In the genomic region with DNA sequence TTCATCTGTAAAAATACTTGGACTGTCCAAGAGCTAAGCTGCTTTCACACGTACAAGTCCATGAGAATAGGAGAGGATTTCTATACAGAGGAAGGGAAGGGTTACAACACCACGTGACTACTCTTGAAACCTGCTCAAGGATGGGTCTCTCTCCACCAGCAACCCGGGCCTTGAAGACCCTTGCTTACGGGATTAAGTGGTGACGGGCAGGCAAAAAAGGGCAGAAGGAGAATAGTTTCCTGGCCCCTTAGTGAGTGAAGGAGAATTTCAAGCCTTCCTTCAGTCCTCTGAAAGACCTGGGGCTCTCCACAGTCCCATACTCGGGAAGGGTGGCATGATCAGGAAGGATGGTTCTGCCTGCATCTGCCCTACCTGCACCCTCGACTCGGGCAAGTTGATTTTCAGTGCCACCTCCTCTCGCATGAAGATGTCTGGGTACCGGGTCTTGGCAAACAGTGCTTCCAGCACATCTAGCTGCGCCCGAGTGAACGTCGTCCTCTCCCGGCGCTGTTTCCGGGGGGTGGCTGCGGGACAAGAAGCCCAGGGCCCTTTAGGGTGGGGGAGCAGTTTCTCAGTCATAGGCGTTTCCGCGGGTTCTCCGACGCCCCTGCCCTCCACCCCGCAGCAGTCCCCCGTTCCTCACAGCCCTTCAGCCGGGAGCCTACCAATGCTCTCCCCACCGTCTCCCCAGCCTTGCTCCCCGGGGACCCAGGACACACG, we compare ENCODE assay signal across 1 cellular context.
TF ChIP-seq lines count a peak whose summit lies in the region.

No MANE protein-coding gene starts in this region.

TF ChIP-seq in WTC11, 78 proteins besides CTCF, POLR2A, EP300 and RAD21 (continued from another document):
- TF ChIP-seq, protein P1, sequence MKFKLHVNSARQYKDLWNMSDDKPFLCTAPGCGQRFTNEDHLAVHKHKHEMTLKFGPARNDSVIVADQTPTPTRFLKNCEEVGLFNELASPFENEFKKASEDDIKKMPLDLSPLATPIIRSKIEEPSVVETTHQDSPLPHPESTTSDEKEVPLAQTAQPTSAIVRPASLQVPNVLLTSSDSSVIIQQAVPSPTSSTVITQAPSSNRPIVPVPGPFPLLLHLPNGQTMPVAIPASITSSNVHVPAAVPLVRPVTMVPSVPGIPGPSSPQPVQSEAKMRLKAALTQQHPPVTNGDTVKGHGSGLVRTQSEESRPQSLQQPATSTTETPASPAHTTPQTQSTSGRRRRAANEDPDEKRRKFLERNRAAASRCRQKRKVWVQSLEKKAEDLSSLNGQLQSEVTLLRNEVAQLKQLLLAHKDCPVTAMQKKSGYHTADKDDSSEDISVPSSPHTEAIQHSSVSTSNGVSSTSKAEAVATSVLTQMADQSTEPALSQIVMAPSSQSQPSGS (CRISPR knock-in tag; IDR thresholded peaks at IDR 0.05; ENCODE audit: borderline replicate concordance, low read depth): no peak
- TF ChIP-seq, protein P2, sequence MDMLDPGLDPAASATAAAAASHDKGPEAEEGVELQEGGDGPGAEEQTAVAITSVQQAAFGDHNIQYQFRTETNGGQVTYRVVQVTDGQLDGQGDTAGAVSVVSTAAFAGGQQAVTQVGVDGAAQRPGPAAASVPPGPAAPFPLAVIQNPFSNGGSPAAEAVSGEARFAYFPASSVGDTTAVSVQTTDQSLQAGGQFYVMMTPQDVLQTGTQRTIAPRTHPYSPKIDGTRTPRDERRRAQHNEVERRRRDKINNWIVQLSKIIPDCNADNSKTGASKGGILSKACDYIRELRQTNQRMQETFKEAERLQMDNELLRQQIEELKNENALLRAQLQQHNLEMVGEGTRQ (CRISPR knock-in tag; IDR thresholded peaks at IDR 0.05): peak; percentile 54
- TF ChIP-seq CREB1 (CRISPR knock-in tag; IDR thresholded peaks at IDR 0.05): no peak
- TF ChIP-seq ZBTB21 (CRISPR knock-in tag; IDR thresholded peaks at IDR 0.05; ENCODE audit: borderline replicate concordance): no peak
- TF ChIP-seq, protein P3, sequence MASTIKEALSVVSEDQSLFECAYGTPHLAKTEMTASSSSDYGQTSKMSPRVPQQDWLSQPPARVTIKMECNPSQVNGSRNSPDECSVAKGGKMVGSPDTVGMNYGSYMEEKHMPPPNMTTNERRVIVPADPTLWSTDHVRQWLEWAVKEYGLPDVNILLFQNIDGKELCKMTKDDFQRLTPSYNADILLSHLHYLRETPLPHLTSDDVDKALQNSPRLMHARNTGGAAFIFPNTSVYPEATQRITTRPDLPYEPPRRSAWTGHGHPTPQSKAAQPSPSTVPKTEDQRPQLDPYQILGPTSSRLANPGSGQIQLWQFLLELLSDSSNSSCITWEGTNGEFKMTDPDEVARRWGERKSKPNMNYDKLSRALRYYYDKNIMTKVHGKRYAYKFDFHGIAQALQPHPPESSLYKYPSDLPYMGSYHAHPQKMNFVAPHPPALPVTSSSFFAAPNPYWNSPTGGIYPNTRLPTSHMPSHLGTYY (CRISPR knock-in tag; IDR thresholded peaks at IDR 0.05): no peak
- TF ChIP-seq HMGA2 (CRISPR knock-in tag; IDR thresholded peaks at IDR 0.05): no peak
- no peak for TF ChIP-seq NFYB (CRISPR knock-in tag; conservative IDR thresholded peaks at IDR 0.05; ENCODE audit: low read depth)
- TF ChIP-seq, protein P4, sequence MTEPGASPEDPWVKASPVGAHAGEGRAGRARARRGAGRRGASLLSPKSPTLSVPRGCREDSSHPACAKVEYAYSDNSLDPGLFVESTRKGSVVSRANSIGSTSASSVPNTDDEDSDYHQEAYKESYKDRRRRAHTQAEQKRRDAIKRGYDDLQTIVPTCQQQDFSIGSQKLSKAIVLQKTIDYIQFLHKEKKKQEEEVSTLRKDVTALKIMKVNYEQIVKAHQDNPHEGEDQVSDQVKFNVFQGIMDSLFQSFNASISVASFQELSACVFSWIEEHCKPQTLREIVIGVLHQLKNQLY (CRISPR knock-in tag; IDR thresholded peaks at IDR 0.05): no peak
- TF ChIP-seq, protein P5, sequence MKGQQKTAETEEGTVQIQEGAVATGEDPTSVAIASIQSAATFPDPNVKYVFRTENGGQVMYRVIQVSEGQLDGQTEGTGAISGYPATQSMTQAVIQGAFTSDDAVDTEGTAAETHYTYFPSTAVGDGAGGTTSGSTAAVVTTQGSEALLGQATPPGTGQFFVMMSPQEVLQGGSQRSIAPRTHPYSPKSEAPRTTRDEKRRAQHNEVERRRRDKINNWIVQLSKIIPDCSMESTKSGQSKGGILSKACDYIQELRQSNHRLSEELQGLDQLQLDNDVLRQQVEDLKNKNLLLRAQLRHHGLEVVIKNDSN (CRISPR knock-in tag; IDR thresholded peaks at IDR 0.05): peak; percentile 54; the same call in 1 of the 2 replicates
- no peak for TF ChIP-seq TP53 (CRISPR knock-in tag; IDR thresholded peaks at IDR 0.05)
- no peak for TF ChIP-seq GABPB1 (CRISPR knock-in tag; IDR thresholded peaks at IDR 0.05)
- 0 out of 2 replicates have a peak, but pooled peaks have one; percentile 33 for TF ChIP-seq ZNF232 (CRISPR knock-in tag; IDR thresholded peaks at IDR 0.05)
- no peak for TF ChIP-seq RELA (CRISPR knock-in tag; IDR thresholded peaks at IDR 0.05; ENCODE audit: borderline replicate concordance)
